1 cellular context compared by ENCODE assay signal in genomic region chr1:156152628-156153027, GRCh38.
TF ChIP-seq lines count a peak whose summit lies in the region.

No MANE protein-coding gene starts in this region.

TF ChIP-seq in IMR-90, 13 proteins besides CTCF, POLR2A, EP300 and RAD21 (continued from another document):
- TF ChIP-seq RFX5 (IDR thresholded peaks at IDR 0.05; ENCODE audit: low read depth, low read length) = no peak
- no peak for TF ChIP-seq BHLHE40 (IDR thresholded peaks at IDR 0.05; ENCODE audit: low read depth, low read length)
